In genomic region chr2:134723742-134724141, GRCh38 we compare ENCODE assay signal across 2 cellular contexts. TPM values are rescaled to one million over a fixed set of nuclear protein-coding genes. Genes with fewer than 3 reads are reported as not detected.
"Had no signal": no experiment of that assay in that cellular context is flagged by ENCODE, and none has a peak within 500 bp of the region (broad histone marks: within the 10 kb centered on the region; RNA-seq: fewer than 3 reads in every experiment).

No MANE protein-coding gene starts in this region.

RNA-seq across cellular contexts. Expression of gene TMEM163, which starts 4.9 kb away (rescaled TPM):
- total RNA-seq: activated CD4-positive, alpha-beta T cell treated with anti-CD3 and anti-CD28 coated beads, Interleukin-2, amount 10 ng/mL, durations not matched to agents 7 days and 5 days; activated CD8-positive, alpha-beta T cell treated with anti-CD3 and anti-CD28 coated beads for 36 hours had no signal
